Comparison of ENCODE assay signal across 1 cellular context in the genomic region with DNA sequence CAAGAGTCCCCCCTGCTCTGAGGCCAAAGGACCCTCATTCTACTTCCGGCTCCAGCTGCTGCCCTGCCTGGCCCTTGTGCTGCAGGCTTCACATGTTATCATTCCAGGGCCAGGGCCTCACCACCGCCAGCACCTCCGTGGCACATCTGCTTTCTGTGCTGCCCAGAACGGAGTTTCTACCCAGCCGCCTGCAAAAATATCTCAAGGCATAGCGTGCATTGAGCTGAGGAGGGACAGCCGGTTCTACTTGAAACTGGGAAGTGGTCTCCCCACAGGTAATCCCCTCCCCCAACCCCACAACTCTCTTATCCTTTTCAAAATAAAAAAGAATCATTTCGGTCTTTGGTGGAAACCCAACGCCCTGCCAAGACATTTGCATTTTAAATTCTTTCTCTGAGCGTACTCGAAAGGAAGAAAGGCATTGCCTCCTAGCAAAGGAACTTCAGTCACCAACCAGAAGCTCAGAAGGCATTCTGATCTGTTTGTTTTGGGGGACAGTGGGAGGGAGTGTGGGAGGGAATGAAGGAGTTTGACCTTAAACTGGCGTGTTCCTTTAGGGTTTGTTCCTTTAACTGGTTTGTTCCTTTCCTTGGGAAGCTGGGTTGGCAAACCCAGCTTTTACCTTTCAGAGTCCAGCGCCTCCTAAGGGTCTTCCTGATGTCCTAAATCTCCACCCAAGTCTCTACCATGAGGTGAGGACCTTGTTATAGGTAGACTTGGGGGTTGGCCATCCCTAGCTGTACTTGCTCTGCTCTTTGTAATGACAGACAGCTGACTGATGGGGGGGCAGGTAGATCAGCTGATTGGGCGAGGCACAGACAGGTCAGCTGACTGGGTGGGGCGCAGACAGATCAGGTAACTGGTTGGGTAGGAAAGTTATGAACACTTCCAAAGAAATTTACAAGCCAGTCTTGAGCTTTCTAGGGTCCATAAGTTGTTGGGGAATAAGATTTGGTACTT.
TF ChIP-seq lines count a peak whose summit lies in the region.

No MANE protein-coding gene starts in this region.

TF ChIP-seq in GM12878, 131 proteins besides CTCF, POLR2A, EP300 and RAD21 (continued from another document):
- TF ChIP-seq, protein P1, sequence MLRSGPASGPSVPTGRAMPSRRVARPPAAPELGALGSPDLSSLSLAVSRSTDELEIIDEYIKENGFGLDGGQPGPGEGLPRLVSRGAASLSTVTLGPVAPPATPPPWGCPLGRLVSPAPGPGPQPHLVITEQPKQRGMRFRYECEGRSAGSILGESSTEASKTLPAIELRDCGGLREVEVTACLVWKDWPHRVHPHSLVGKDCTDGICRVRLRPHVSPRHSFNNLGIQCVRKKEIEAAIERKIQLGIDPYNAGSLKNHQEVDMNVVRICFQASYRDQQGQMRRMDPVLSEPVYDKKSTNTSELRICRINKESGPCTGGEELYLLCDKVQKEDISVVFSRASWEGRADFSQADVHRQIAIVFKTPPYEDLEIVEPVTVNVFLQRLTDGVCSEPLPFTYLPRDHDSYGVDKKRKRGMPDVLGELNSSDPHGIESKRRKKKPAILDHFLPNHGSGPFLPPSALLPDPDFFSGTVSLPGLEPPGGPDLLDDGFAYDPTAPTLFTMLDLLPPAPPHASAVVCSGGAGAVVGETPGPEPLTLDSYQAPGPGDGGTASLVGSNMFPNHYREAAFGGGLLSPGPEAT (IDR thresholded peaks at IDR 0.05; ENCODE audit: low read depth) = peak; percentile 44; the same call in 1 of the 2 replicates
- TF ChIP-seq SREBF1 (IDR thresholded peaks at IDR 0.05; ENCODE audit: low read length) (no peak), MEF2A (IDR thresholded peaks at IDR 0.05; ENCODE audit: insufficient read depth, low read depth, low read length) (peak; percentile 88), ELK1 (IDR thresholded peaks at IDR 0.05; ENCODE audit: low read depth, low read length) (no peak), CBX5 (IDR thresholded peaks at IDR 0.05; ENCODE audit: low read depth) (peak; percentile 73; the same call in 1 of the 2 replicates), SPI1 (IDR thresholded peaks at IDR 0.05; ENCODE audit: borderline replicate concordance, insufficient read depth, low read depth, low read length) (peak; percentile 79), FOXM1 (IDR thresholded peaks at IDR 0.05; ENCODE audit: low read depth, low read length) (peak; percentile 96), NFIC (IDR thresholded peaks at IDR 0.05; ENCODE audit: low read depth, low read length) (peak; percentile 96), MTA3 (IDR thresholded peaks at IDR 0.05; ENCODE audit: borderline replicate concordance, low read length) (peak; percentile 49; the same call in 1 of the 2 replicates), EGR1 (IDR thresholded peaks at IDR 0.05; ENCODE audit: borderline replicate concordance in 1 of 2, low read depth in 2 of 2, low read length in 2 of 2) (peak in 1 of 2 experiments; percentile 63; a peak in 1 of 3 replicates), SMAD5 (IDR thresholded peaks at IDR 0.05; ENCODE audit: low read depth) (peak; percentile 2; the same call in 1 of the 2 replicates), CREM (IDR thresholded peaks at IDR 0.05; ENCODE audit: low read depth) (peak; percentile 80; the same call in 1 of the 2 replicates), IRF3 (IDR thresholded peaks at IDR 0.05) (no peak), BCL11A (IDR thresholded peaks at IDR 0.05; ENCODE audit: low read depth, low read length) (peak; percentile 93), TCF3 (IDR thresholded peaks at IDR 0.05; ENCODE audit: borderline replicate concordance, insufficient read depth, low read depth, low read length) (peak; percentile 93; the same call in 1 of the 2 replicates), POU2F2 (IDR thresholded peaks at IDR 0.05; ENCODE audit: borderline replicate concordance, low read depth, low read length) (peak; percentile 91), BMI1 (IDR thresholded peaks at IDR 0.05; ENCODE audit: borderline replicate concordance) (no peak), BHLHE40 (IDR thresholded peaks at IDR 0.05; ENCODE audit: borderline replicate concordance in 1 of 2, low read depth in 2 of 2, low read length in 1 of 2) (peak in 1 of 2 experiments; percentile 63; a peak in 1 of 4 replicates), HCFC1 (IDR thresholded peaks at IDR 0.05; ENCODE audit: low read length) (no peak), GABPA (IDR thresholded peaks at IDR 0.05; ENCODE audit: low read depth) (0 out of 2 replicates have a peak, but pooled peaks have one; percentile 31), ZNF687 (IDR thresholded peaks at IDR 0.05) (peak; percentile 87)
- TF ChIP-seq, protein P2, sequence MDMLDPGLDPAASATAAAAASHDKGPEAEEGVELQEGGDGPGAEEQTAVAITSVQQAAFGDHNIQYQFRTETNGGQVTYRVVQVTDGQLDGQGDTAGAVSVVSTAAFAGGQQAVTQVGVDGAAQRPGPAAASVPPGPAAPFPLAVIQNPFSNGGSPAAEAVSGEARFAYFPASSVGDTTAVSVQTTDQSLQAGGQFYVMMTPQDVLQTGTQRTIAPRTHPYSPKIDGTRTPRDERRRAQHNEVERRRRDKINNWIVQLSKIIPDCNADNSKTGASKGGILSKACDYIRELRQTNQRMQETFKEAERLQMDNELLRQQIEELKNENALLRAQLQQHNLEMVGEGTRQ (IDR thresholded peaks at IDR 0.05; ENCODE audit: borderline replicate concordance, low read depth, low read length) = peak; percentile 27; the same call in 1 of the 2 replicates
- TF ChIP-seq, protein P3, sequence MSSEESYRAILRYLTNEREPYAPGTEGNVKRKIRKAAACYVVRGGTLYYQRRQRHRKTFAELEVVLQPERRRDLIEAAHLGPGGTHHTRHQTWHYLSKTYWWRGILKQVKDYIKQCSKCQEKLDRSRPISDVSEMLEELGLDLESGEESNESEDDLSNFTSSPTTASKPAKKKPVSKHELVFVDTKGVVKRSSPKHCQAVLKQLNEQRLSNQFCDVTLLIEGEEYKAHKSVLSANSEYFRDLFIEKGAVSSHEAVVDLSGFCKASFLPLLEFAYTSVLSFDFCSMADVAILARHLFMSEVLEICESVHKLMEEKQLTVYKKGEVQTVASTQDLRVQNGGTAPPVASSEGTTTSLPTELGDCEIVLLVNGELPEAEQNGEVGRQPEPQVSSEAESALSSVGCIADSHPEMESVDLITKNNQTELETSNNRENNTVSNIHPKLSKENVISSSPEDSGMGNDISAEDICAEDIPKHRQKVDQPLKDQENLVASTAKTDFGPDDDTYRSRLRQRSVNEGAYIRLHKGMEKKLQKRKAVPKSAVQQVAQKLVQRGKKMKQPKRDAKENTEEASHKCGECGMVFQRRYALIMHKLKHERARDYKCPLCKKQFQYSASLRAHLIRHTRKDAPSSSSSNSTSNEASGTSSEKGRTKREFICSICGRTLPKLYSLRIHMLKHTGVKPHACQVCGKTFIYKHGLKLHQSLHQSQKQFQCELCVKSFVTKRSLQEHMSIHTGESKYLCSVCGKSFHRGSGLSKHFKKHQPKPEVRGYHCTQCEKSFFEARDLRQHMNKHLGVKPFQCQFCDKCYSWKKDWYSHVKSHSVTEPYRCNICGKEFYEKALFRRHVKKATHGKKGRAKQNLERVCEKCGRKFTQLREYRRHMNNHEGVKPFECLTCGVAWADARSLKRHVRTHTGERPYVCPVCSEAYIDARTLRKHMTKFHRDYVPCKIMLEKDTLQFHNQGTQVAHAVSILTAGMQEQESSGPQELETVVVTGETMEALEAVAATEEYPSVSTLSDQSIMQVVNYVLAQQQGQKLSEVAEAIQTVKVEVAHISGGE (CRISPR knock-in tag; IDR thresholded peaks at IDR 0.05) = no peak
- TF ChIP-seq, protein P4, sequence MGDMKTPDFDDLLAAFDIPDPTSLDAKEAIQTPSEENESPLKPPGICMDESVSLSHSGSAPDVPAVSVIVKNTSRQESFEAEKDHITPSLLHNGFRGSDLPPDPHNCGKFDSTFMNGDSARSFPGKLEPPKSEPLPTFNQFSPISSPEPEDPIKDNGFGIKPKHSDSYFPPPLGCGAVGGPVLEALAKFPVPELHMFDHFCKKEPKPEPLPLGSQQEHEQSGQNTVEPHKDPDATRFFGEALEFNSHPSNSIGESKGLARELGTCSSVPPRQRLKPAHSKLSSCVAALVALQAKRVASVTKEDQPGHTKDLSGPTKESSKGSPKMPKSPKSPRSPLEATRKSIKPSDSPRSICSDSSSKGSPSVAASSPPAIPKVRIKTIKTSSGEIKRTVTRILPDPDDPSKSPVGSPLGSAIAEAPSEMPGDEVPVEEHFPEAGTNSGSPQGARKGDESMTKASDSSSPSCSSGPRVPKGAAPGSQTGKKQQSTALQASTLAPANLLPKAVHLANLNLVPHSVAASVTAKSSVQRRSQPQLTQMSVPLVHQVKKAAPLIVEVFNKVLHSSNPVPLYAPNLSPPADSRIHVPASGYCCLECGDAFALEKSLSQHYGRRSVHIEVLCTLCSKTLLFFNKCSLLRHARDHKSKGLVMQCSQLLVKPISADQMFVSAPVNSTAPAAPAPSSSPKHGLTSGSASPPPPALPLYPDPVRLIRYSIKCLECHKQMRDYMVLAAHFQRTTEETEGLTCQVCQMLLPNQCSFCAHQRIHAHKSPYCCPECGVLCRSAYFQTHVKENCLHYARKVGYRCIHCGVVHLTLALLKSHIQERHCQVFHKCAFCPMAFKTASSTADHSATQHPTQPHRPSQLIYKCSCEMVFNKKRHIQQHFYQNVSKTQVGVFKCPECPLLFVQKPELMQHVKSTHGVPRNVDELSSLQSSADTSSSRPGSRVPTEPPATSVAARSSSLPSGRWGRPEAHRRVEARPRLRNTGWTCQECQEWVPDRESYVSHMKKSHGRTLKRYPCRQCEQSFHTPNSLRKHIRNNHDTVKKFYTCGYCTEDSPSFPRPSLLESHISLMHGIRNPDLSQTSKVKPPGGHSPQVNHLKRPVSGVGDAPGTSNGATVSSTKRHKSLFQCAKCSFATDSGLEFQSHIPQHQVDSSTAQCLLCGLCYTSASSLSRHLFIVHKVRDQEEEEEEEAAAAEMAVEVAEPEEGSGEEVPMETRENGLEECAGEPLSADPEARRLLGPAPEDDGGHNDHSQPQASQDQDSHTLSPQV (IDR thresholded peaks at IDR 0.05) = no peak
- TF ChIP-seq, protein P5, sequence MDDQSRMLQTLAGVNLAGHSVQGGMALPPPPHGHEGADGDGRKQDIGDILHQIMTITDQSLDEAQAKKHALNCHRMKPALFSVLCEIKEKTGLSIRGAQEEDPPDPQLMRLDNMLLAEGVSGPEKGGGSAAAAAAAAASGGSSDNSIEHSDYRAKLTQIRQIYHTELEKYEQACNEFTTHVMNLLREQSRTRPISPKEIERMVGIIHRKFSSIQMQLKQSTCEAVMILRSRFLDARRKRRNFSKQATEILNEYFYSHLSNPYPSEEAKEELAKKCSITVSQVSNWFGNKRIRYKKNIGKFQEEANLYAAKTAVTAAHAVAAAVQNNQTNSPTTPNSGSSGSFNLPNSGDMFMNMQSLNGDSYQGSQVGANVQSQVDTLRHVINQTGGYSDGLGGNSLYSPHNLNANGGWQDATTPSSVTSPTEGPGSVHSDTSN (IDR thresholded peaks at IDR 0.05; ENCODE audit: insufficient replicate concordance, low read depth, low read length) = peak; percentile 77
